21 cellular contexts compared by ENCODE assay signal in the genomic region with DNA sequence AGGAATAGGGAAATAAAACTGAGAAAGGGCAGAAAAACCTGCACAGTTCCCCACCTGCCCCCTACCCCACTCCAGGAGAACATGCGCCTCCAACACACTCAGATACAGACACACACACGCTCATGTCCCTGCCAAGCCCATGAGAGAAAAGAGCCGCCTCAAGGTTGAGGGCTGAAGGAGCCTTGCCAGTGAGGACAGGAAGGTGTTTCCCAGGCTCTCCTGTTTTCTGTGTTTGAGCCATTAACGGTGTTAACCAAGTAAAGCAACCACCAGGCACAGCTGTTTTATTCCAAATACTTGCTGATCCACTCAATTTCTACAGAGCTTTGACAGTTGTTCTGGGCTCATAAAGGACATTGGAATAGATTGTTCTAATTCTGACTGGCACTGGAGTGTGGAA.
"Had no signal": no experiment of that assay in that cellular context is flagged by ENCODE, and none has a peak within 500 bp of the region (broad histone marks: within the 10 kb centered on the region; RNA-seq: fewer than 3 reads in every experiment).

No MANE protein-coding gene starts in this region.

- DNase-seq: activated B cell treated with CpG ODN at 0.5 μM for 24 hours; activated CD4-positive, alpha-beta memory T cell treated with anti-CD3 and anti-CD28 coated beads, Interleukin-2, amount 10 ng/mL, durations not matched to agents 7 days and 5 days; activated CD4-positive, alpha-beta T cell treated with anti-CD3 and anti-CD28 coated beads for 48 hours; activated CD8-positive, alpha-beta memory T cell treated with anti-CD3 and anti-CD28 coated beads, Interleukin-2, amount 10 ng/mL, durations not matched to agents 7 days and 5 days; activated naive CD4-positive, alpha-beta T cell; activated naive CD8-positive, alpha-beta T cell treated with anti-CD3 and anti-CD28 coated beads, Interleukin-2, amount 10 ng/mL, durations not matched to agents 7 days and 5 days; activated T-cell treated with anti-CD3 and anti-CD28 coated beads, Interleukin-2, amount 50 U/mL, for 1 hour; left ventricle myocardium inferior; mucosa of descending colon; naive thymus-derived CD8-positive, alpha-beta T cell; occipital lobe; right cardiac atrium; stimulated activated CD4-positive, alpha-beta T cell treated with anti-CD3 and anti-CD28 coated beads, Interleukin-4, amount 100 ng/mL, for 24 hours; T-cell; tibial artery had no signal

- H3K27me3 Mint-ChIP-seq: activated B cell treated with CpG ODN at 0.5 μM for 24 hours, memory B cell had no signal

- H3K9me3 ChIP-seq: left ventricle myocardium inferior, mucosa of descending colon, prostate gland, tibial artery had no signal

- H3K27ac ChIP-seq: coronary artery, left ventricle myocardium inferior, prostate gland, tibial artery had no signal

- H3K4me1 Mint-ChIP-seq: activated B cell treated with CpG ODN at 0.5 μM for 24 hours; activated CD4-positive, alpha-beta memory T cell treated with anti-CD3 and anti-CD28 coated beads, Interleukin-2, amount 10 ng/mL, durations not matched to agents 7 days and 5 days; activated CD8-positive, alpha-beta memory T cell treated with anti-CD3 and anti-CD28 coated beads, Interleukin-2, amount 10 ng/mL, durations not matched to agents 7 days and 5 days; activated T-helper 17 cell treated with anti-CD3 and anti-CD28 coated beads, Interleukin-2, amount 50 U/mL, for 72 hours; memory B cell; naive thymus-derived CD8-positive, alpha-beta T cell; stimulated activated effector memory CD8-positive, alpha-beta T cell treated with anti-CD3 and anti-CD28 coated beads, Interleukin-12 subunit alpha, Interleukin-12 subunit beta, amount 100 ng/mL, for 72 hours; T-cell had no signal

- H3K36me3 ChIP-seq: left ventricle myocardium inferior, prostate gland, tibial artery had no signal

- H3K27ac Mint-ChIP-seq: activated B cell treated with CpG ODN at 0.5 μM for 24 hours; activated CD4-positive, alpha-beta memory T cell treated with anti-CD3 and anti-CD28 coated beads, Interleukin-2, amount 10 ng/mL, durations not matched to agents 7 days and 5 days; activated CD8-positive, alpha-beta memory T cell treated with anti-CD3 and anti-CD28 coated beads, Interleukin-2, amount 10 ng/mL, durations not matched to agents 7 days and 5 days; activated naive CD8-positive, alpha-beta T cell treated with anti-CD3 and anti-CD28 coated beads, Interleukin-2, amount 10 ng/mL, durations not matched to agents 7 days and 5 days; activated T-helper 17 cell treated with anti-CD3 and anti-CD28 coated beads, Interleukin-2, amount 50 U/mL, for 72 hours; memory B cell; naive thymus-derived CD8-positive, alpha-beta T cell; stimulated activated effector memory CD8-positive, alpha-beta T cell treated with anti-CD3 and anti-CD28 coated beads, Interleukin-12 subunit alpha, Interleukin-12 subunit beta, amount 100 ng/mL, for 72 hours; T-cell had no signal

- H3K4me1 ChIP-seq: left ventricle myocardium inferior, prostate gland, tibial artery had no signal

- ATAC-seq: activated CD8-positive, alpha-beta memory T cell treated with anti-CD3 and anti-CD28 coated beads, Interleukin-2, amount 10 ng/mL, durations not matched to agents 7 days and 5 days; activated T-helper 17 cell treated with anti-CD3 and anti-CD28 coated beads, Interleukin-2, amount 50 U/mL, for 72 hours; mucosa of descending colon; naive thymus-derived CD8-positive, alpha-beta T cell; SK-N-SH treated with all-trans-retinoic acid at 6 μM for 48 hours; stimulated activated effector memory CD8-positive, alpha-beta T cell treated with anti-CD3 and anti-CD28 coated beads, Interleukin-12 subunit alpha, Interleukin-12 subunit beta, amount 100 ng/mL, for 72 hours; T-cell had no signal

- H3K4me3 ChIP-seq: coronary artery, left ventricle myocardium inferior, mucosa of descending colon, prostate gland, tibial artery had no signal

- H3K27me3 ChIP-seq: tibial artery had no signal

- H3K36me3 Mint-ChIP-seq: activated CD8-positive, alpha-beta memory T cell treated with anti-CD3 and anti-CD28 coated beads, Interleukin-2, amount 10 ng/mL, durations not matched to agents 7 days and 5 days; activated naive CD8-positive, alpha-beta T cell treated with anti-CD3 and anti-CD28 coated beads, Interleukin-2, amount 10 ng/mL, durations not matched to agents 7 days and 5 days; memory B cell; naive thymus-derived CD8-positive, alpha-beta T cell; stimulated activated effector memory CD8-positive, alpha-beta T cell treated with anti-CD3 and anti-CD28 coated beads, Interleukin-12 subunit alpha, Interleukin-12 subunit beta, amount 100 ng/mL, for 72 hours; T-cell had no signal

- H3K4me3 Mint-ChIP-seq: activated B cell treated with CpG ODN at 0.5 μM for 24 hours; activated CD4-positive, alpha-beta memory T cell treated with anti-CD3 and anti-CD28 coated beads, Interleukin-2, amount 10 ng/mL, durations not matched to agents 7 days and 5 days; activated CD8-positive, alpha-beta memory T cell treated with anti-CD3 and anti-CD28 coated beads, Interleukin-2, amount 10 ng/mL, durations not matched to agents 7 days and 5 days; activated naive CD8-positive, alpha-beta T cell treated with anti-CD3 and anti-CD28 coated beads, Interleukin-2, amount 10 ng/mL, durations not matched to agents 7 days and 5 days; activated T-helper 17 cell treated with anti-CD3 and anti-CD28 coated beads, Interleukin-2, amount 50 U/mL, for 72 hours; memory B cell; naive thymus-derived CD8-positive, alpha-beta T cell; stimulated activated effector memory CD8-positive, alpha-beta T cell treated with anti-CD3 and anti-CD28 coated beads, Interleukin-12 subunit alpha, Interleukin-12 subunit beta, amount 100 ng/mL, for 72 hours; T-cell had no signal

- H3K9me3 Mint-ChIP-seq: activated B cell treated with CpG ODN at 0.5 μM for 24 hours; activated CD4-positive, alpha-beta memory T cell treated with anti-CD3 and anti-CD28 coated beads, Interleukin-2, amount 10 ng/mL, durations not matched to agents 7 days and 5 days; activated naive CD8-positive, alpha-beta T cell treated with anti-CD3 and anti-CD28 coated beads, Interleukin-2, amount 10 ng/mL, durations not matched to agents 7 days and 5 days; activated T-helper 17 cell treated with anti-CD3 and anti-CD28 coated beads, Interleukin-2, amount 50 U/mL, for 72 hours; memory B cell; stimulated activated effector memory CD8-positive, alpha-beta T cell treated with anti-CD3 and anti-CD28 coated beads, Interleukin-12 subunit alpha, Interleukin-12 subunit beta, amount 100 ng/mL, for 72 hours; T-cell had no signal
